8 cellular contexts compared by ENCODE assay signal in the genomic region with DNA sequence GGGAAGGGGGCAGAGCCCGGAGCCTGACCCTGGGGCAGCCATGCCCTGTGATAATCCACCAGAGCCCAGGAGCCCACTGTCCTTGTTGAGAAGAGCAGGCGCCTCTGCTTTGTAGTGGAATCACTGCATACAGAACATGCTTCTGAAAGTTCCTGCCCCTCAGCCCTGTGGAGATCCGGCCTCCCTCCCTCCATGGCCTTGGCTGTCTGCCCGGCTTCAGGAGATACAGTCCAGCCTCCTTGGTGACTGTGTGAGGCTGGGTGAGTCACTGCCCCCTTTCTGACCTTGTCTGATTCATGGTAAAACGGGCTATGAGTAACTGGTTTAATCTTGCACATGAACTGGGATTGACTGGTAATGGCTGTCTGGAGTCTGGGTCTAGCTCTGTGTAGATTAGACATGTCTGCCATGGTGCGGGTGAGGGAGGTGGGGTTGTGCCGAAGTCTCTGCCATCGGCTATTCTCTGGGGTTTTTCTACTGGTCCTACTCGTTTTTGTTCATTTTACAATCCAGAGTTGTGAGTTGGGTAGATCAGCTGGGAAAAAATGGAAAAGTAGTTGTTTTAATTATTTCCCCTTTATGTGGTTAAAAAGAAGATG.
A peak's percentile ranks its signal among the peaks of the same experiment; 100 is the strongest.
DNase-seq lines count a peak whose midpoint lies in the region; ATAC-seq, FAIRE-seq and TF ChIP-seq lines count a peak whose summit lies in the region.
"Not testable (repeated sequence)": the region's sequence is repeated elsewhere in the genome, so short reads cannot be mapped to it uniquely, and the experiment has no call there.

No MANE protein-coding gene starts in this region.

- DNase-seq in DMS 273 (lab: John Stamatoyannopoulos, UW; ENCODE audit: unreplicated experiment): peak; percentile 61
- DNase-seq in HS-5 (ENCODE audit: low read depth): peak; percentile 82
- peak; percentile 92 for DNase-seq in RCC 7860 (ENCODE audit: low spot score)
- peak; percentile 52 to 63 for DNase-seq in activated T-cell treated with anti-CD3 and anti-CD28 coated beads, Interleukin-2, amount 50 U/mL, for 48 hours
- DNase-seq in iris pigment epithelial cell (ENCODE audit: low read depth): peak; percentile 98
- peak; percentile 90 to 97 (median 94) for DNase-seq in pancreas
- DNase-seq in testis: peak; percentile 93

- H3K4me1 ChIP-seq in pancreas: peaks cover 0 to 16% (median 10%) of the 10 kb centered on the region in 3 donors
- H3K4me1 ChIP-seq in testis: peaks cover 22% of the 10 kb centered on the region

- not testable (repeated sequence) for H3K27me3 ChIP-seq in pancreas, testis

- not testable (repeated sequence) for H3K9me3 ChIP-seq in pancreas, testis

- H3K36me3 ChIP-seq in pancreas; testis (ENCODE audit: low read depth, missing control alignments): not testable (repeated sequence)

- peak overlapping the region in 2 of 4 donors; percentile 65 to 70 for H3K27ac ChIP-seq in pancreas
- H3K27ac ChIP-seq in testis: not testable (repeated sequence)

- not testable (repeated sequence) for TF ChIP-seq POLR2A in testis (IDR thresholded peaks at IDR 0.05)

- not testable (repeated sequence) for H3K4me3 ChIP-seq in pancreas, testis

- TF ChIP-seq CTCF in pancreas (IDR thresholded peaks at IDR 0.05); testis (IDR thresholded peaks at IDR 0.05): not testable (repeated sequence)

- FAIRE-seq in RCC 7860 (lab: Jason Lieb, UNC): peak; percentile 98
- FAIRE-seq in endometrium (lab: Jason Lieb, UNC): peak; percentile 92
- FAIRE-seq in pancreas (lab: Jason Lieb, UNC): peak; percentile 47

- 25 to 27% methylated on average over 7 of the region's 9 CpGs for WGBS in pancreas, 2 donors
- WGBS in testis, 2 donors: 27 to 39% methylated on average over 1 to 8 of the region's 9 CpGs

- ATAC-seq in pancreas: peak; percentile 81 to 88 (median 86)

- intact Hi-C loops in pancreas (cut with DNase I); testis (cut with DNase I; ENCODE audit: low total_unique reads): not testable (repeated sequence)
